In genomic region chr7:142460402-142461117, GRCh38 we compare ENCODE assay signal across 16 cellular contexts.
DNase-seq lines count a peak whose midpoint lies in the region; ATAC-seq and TF ChIP-seq lines count a peak whose summit lies in the region.
"Had no signal": no experiment of that assay in that cellular context is flagged by ENCODE, and none has a peak within 500 bp of the region (broad histone marks: within the 10 kb centered on the region; RNA-seq: fewer than 3 reads in every experiment).

No MANE protein-coding gene starts in this region.

- in situ Hi-C loops in astrocyte of the spinal cord (cut with HindIII; ENCODE audit: low sequenced_read_pairs) = no loop called here

- BruUV-seq in Calu3 (replicated peaks; lab: Mats Ljungman, UMichigan) = no TSS peak

- CTCF ChIA-PET in CD4-positive, alpha-beta T cell (lab: Charles Lee) = interaction anchor here (0.8 to 7.2 kb wide), 2 partner anchors 18 to 74 kb away, joined by 3 to 46 read pairs; no protein-coding TSS in a partner anchor
- CTCF ChIA-PET in naive thymus-derived CD4-positive, alpha-beta T cell (lab: Charles Lee) = interaction anchor here (0.7 to 16.6 kb wide), 11 partner anchors 7 to 127 kb away, joined by 3 to 452 read pairs (median 6); no protein-coding TSS in a partner anchor
- CTCF ChIA-PET in Calu3 (lab: Charles Lee) = interaction anchor here (0.7 kb wide), 1 partner anchor 37 kb away, joined by 3 read pairs; no protein-coding TSS in a partner anchor

- intact Hi-C loops in CD4-positive, alpha-beta T cell (cut with DNase I, micrococcal nuclease) = loop anchor here in 1 of 2 experiments (5.0 kb wide), 1 partner anchor 37 kb away; no protein-coding TSS in a partner anchor
- intact Hi-C loops in naive thymus-derived CD4-positive, alpha-beta T cell (cut with micrococcal nuclease) = loop anchor here in 1 of 2 donors (5.0 kb wide), 2 partner anchors 37 to 62 kb away; no protein-coding TSS in a partner anchor
- intact Hi-C loops in Calu3 (cut with micrococcal nuclease; ENCODE audit: unreplicated experiment) = no loop called here

- H3K36me3 Mint-ChIP-seq in CD4-positive, alpha-beta T cell (ENCODE audit: low read depth) = no peaks in the 10 kb centered on the region
- peaks cover 0 to 2% (median under 1%) of the 10 kb centered on the region in 5 donors for H3K36me3 Mint-ChIP-seq in naive thymus-derived CD4-positive, alpha-beta T cell
- no peaks in the 10 kb centered on the region for H3K36me3 Mint-ChIP-seq in nephron progenitor cell (ENCODE audit: low read depth)
- H3K36me3 Mint-ChIP-seq in Calu3 (ENCODE audit: insufficient read depth, unreplicated experiment) = no peaks in the 10 kb centered on the region
- H3K36me3 Mint-ChIP-seq: neural progenitor cell had no signal

- peaks cover 4 to 43% of the 10 kb centered on the region in 2 donors for H3K4me1 ChIP-seq in naive thymus-derived CD4-positive, alpha-beta T cell (ENCODE audit: control insufficient read depth in 2 of 2, insufficient read depth in 2 of 2, low read length in 2 of 2)
- H3K4me1 ChIP-seq: neural progenitor cell had no signal

- H3K4me3 Mint-ChIP-seq in CD4-positive, alpha-beta T cell = no peak overlapping the region
- H3K4me3 Mint-ChIP-seq in naive thymus-derived CD4-positive, alpha-beta T cell = peak overlapping the region in 4 of 10 donors; percentile 32 to 67 (median 40)
- H3K4me3 Mint-ChIP-seq in nephron progenitor cell = no peak overlapping the region
- H3K4me3 Mint-ChIP-seq in Calu3 (ENCODE audit: low read depth, unreplicated experiment) = no peak overlapping the region
- H3K4me3 Mint-ChIP-seq: neural progenitor cell had no signal

- H3K27me3 Mint-ChIP-seq in CD4-positive, alpha-beta T cell = no peaks in the 10 kb centered on the region
- H3K27me3 Mint-ChIP-seq in naive thymus-derived CD4-positive, alpha-beta T cell = peaks cover 0 to 7% (median 0%) of the 10 kb centered on the region in 5 donors
- H3K27me3 Mint-ChIP-seq in nephron progenitor cell (ENCODE audit: low read depth, poor library complexity) (peaks cover 9% of the 10 kb centered on the region), Calu3 (ENCODE audit: unreplicated experiment) (peaks cover 41% of the 10 kb centered on the region)

- no peaks in the 10 kb centered on the region for H3K9me3 ChIP-seq in CD4-positive, alpha-beta T cell (ENCODE audit: control insufficient read depth, low read length)
- H3K9me3 ChIP-seq in naive thymus-derived CD4-positive, alpha-beta T cell (ENCODE audit: control insufficient read depth in 2 of 3, low read length in 3 of 3) = no peaks in the 10 kb centered on the region
- H3K9me3 ChIP-seq: heart right ventricle, spleen, upper lobe of left lung had no signal

- ATAC-seq in CD4-positive, alpha-beta T cell (ENCODE audit: poor library complexity) = no peak
- no peak for ATAC-seq in naive thymus-derived CD4-positive, alpha-beta T cell

- peaks cover 82% of the 10 kb centered on the region for H3K4me1 Mint-ChIP-seq in CD4-positive, alpha-beta T cell (ENCODE audit: low read depth)
- H3K4me1 Mint-ChIP-seq in naive thymus-derived CD4-positive, alpha-beta T cell = peaks cover 38 to 86% (median 79%) of the 10 kb centered on the region in 7 donors
- H3K4me1 Mint-ChIP-seq in nephron progenitor cell (no peaks in the 10 kb centered on the region), Calu3 (ENCODE audit: low read depth, unreplicated experiment) (peaks cover 11% of the 10 kb centered on the region)

- no peaks in the 10 kb centered on the region for H3K36me3 ChIP-seq in naive thymus-derived CD4-positive, alpha-beta T cell (ENCODE audit: control insufficient read depth in 2 of 3, insufficient read depth in 3 of 3, low read length in 3 of 3)
- H3K36me3 ChIP-seq: heart right ventricle, neural progenitor cell, spleen, upper lobe of left lung had no signal

- TF ChIP-seq CTCF in CD4-positive, alpha-beta T cell (IDR thresholded peaks at IDR 0.05) = no peak
- TF ChIP-seq CTCF in astrocyte of the spinal cord (IDR thresholded peaks at IDR 0.05; ENCODE audit: low read depth, low read length) = no peak
- TF ChIP-seq CTCF in nephron progenitor cell (IDR thresholded peaks at IDR 0.05) = no peak
- TF ChIP-seq CTCF in Calu3 (IDR thresholded peaks at IDR 0.05; ENCODE audit: unreplicated experiment) = no peak

- POLR2A ChIA-PET in CD4-positive, alpha-beta T cell (lab: Charles Lee) = interaction anchor here (1.1 to 5.8 kb wide), 4 partner anchors 156 to 348 kb away, joined by 3 to 59 read pairs (median 10); no protein-coding TSS in a partner anchor
- POLR2A ChIA-PET in naive thymus-derived CD4-positive, alpha-beta T cell (lab: Charles Lee) = interaction anchor here (0.6 to 7.6 kb wide), 11 partner anchors 9 to 349 kb away, joined by 3 to 58 read pairs (median 7); no protein-coding TSS in a partner anchor

- no peaks in the 10 kb centered on the region for H3K27me3 ChIP-seq in CD4-positive, alpha-beta T cell (ENCODE audit: control insufficient read depth, insufficient read depth, low read length)
- no peaks in the 10 kb centered on the region for H3K27me3 ChIP-seq in naive thymus-derived CD4-positive, alpha-beta T cell (ENCODE audit: control insufficient read depth in 2 of 2, insufficient read depth in 2 of 2, low read length in 2 of 2)
- H3K27me3 ChIP-seq: neural progenitor cell, upper lobe of left lung had no signal

- H3K27ac ChIP-seq in CD4-positive, alpha-beta T cell (ENCODE audit: low read depth, low read length) = no peak overlapping the region
- peak overlapping the region; percentile 46 for H3K27ac ChIP-seq in naive thymus-derived CD4-positive, alpha-beta T cell (ENCODE audit: low read depth, low read length)
- H3K27ac ChIP-seq: heart right ventricle, neural progenitor cell, spleen, upper lobe of left lung had no signal

- no peaks in the 10 kb centered on the region for H3K9me3 Mint-ChIP-seq in CD4-positive, alpha-beta T cell
- peaks cover 0 to 2% (median 0%) of the 10 kb centered on the region in 11 donors for H3K9me3 Mint-ChIP-seq in naive thymus-derived CD4-positive, alpha-beta T cell
- H3K9me3 Mint-ChIP-seq in nephron progenitor cell (no peaks in the 10 kb centered on the region), Calu3 (ENCODE audit: low read depth, unreplicated experiment) (no peaks in the 10 kb centered on the region)
- H3K9me3 Mint-ChIP-seq: neural progenitor cell had no signal

- no peak for DNase-seq in CD4-positive, alpha-beta T cell
- DNase-seq in HCEC 1CT (peak; percentile 86), astrocyte of the spinal cord (ENCODE audit: low read depth, low spot score) (peak; percentile 32), nephron progenitor cell (no peak), Calu3 (no peak)
- DNase-seq in naive thymus-derived CD4-positive, alpha-beta T cell = no peak
- DNase-seq in activated CD4-positive, alpha-beta T cell treated with anti-CD3 and anti-CD28 coated beads for 4 hours = no peak
- DNase-seq: activated CD4-positive, alpha-beta T cell treated with anti-CD3 and anti-CD28 coated beads for 48 hours; activated CD8-positive, alpha-beta memory T cell treated with anti-CD3 and anti-CD28 coated beads, Interleukin-2, amount 50 U/mL, for 4 hours; COR-L47; heart right ventricle; NCI-H1105; NCI-H524 treated with DMSO at 0.1 percent for 48 hours; spleen; upper lobe of left lung had no signal

- no peak overlapping the region for H3K4me3 ChIP-seq in astrocyte of the spinal cord (ENCODE audit: low read depth, low read length)
- no peak overlapping the region for H3K4me3 ChIP-seq in naive thymus-derived CD4-positive, alpha-beta T cell (ENCODE audit: low read length)
- H3K4me3 ChIP-seq: heart right ventricle, neural progenitor cell, spleen, upper lobe of left lung had no signal

- peak overlapping the region; percentile 67 for H3K27ac Mint-ChIP-seq in CD4-positive, alpha-beta T cell
- peak overlapping the region in 5 of 9 donors; percentile 24 to 99 (median 88) for H3K27ac Mint-ChIP-seq in naive thymus-derived CD4-positive, alpha-beta T cell
- H3K27ac Mint-ChIP-seq in nephron progenitor cell = no peak overlapping the region
- no peak overlapping the region for H3K27ac Mint-ChIP-seq in Calu3 (ENCODE audit: unreplicated experiment)
- H3K27ac Mint-ChIP-seq: neural progenitor cell had no signal

Comparison
In these comparisons a context has a peak if more than half of its experiments do, and no peak if none do; other contexts are left out.
1. DNase-seq: peak in HCEC 1CT (single experiment) and astrocyte of the spinal cord (single experiment); none in CD4-positive, alpha-beta T cell (0 of 10), naive thymus-derived CD4-positive, alpha-beta T cell (0 of 9), nephron progenitor cell (single experiment), Calu3 (single experiment) and activated CD4-positive, alpha-beta T cell treated with anti-CD3 and anti-CD28 coated beads for 4 hours (0 of 2).
2. H3K27ac Mint-ChIP-seq: peak in CD4-positive, alpha-beta T cell (single experiment) and naive thymus-derived CD4-positive, alpha-beta T cell (5 of 9); none in nephron progenitor cell (single experiment) and Calu3 (single experiment).